ENCODE assay signal across 1 cellular context in the genomic region with DNA sequence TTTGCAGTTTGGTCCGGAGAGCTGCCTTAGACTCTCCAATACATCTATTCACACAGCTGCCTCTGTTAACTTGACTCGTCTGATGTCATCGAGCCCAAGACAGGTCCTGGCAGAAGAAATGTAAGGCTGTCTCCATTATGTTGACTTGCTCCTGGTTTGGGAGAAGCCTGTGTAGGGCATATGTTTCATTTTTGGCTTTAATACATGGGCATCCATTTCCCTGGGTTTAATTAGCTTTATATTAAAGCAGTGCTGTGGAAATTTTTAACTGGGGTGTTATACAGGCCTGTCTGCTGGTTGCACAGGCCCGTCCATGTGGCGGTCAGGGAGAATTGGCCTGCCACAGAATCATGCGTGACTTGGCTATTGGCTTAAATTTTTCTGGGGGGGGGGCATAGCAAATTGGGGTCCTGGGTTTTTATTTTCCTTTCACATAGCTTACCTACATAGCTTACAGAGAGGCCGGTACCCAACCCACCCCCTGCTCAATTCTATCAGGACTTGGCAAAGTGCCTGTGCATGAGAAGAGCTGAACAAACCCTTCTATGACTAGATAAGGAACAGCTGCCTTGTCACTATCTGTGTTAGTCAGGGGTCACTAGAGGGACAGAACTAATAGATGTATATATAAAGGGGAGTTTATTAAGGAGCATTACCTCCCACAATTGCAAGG.
TF ChIP-seq lines count a peak whose summit lies in the region.

No MANE protein-coding gene starts in this region.

TF ChIP-seq in K562, 482 proteins besides CTCF, POLR2A, EP300 and RAD21 (continued from another document and continues in another):
- TF ChIP-seq, protein P1, sequence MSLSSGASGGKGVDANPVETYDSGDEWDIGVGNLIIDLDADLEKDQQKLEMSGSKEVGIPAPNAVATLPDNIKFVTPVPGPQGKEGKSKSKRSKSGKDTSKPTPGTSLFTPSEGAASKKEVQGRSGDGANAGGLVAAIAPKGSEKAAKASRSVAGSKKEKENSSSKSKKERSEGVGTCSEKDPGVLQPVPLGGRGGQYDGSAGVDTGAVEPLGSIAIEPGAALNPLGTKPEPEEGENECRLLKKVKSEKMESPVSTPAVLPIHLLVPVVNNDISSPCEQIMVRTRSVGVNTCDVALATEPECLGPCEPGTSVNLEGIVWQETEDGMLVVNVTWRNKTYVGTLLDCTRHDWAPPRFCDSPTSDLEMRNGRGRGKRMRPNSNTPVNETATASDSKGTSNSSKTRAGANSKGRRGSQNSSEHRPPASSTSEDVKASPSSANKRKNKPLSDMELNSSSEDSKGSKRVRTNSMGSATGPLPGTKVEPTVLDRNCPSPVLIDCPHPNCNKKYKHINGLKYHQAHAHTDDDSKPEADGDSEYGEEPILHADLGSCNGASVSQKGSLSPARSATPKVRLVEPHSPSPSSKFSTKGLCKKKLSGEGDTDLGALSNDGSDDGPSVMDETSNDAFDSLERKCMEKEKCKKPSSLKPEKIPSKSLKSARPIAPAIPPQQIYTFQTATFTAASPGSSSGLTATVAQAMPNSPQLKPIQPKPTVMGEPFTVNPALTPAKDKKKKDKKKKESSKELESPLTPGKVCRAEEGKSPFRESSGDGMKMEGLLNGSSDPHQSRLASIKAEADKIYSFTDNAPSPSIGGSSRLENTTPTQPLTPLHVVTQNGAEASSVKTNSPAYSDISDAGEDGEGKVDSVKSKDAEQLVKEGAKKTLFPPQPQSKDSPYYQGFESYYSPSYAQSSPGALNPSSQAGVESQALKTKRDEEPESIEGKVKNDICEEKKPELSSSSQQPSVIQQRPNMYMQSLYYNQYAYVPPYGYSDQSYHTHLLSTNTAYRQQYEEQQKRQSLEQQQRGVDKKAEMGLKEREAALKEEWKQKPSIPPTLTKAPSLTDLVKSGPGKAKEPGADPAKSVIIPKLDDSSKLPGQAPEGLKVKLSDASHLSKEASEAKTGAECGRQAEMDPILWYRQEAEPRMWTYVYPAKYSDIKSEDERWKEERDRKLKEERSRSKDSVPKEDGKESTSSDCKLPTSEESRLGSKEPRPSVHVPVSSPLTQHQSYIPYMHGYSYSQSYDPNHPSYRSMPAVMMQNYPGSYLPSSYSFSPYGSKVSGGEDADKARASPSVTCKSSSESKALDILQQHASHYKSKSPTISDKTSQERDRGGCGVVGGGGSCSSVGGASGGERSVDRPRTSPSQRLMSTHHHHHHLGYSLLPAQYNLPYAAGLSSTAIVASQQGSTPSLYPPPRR (CRISPR knock-in tag; IDR thresholded peaks at IDR 0.05; ENCODE audit: borderline replicate concordance) = no peak
- TF ChIP-seq EZH2 (IDR thresholded peaks at IDR 0.05; ENCODE audit: borderline replicate concordance, low read depth, low read length) = no peak
- TF ChIP-seq ZZZ3 (IDR thresholded peaks at IDR 0.05) = no peak
- TF ChIP-seq, protein P2, sequence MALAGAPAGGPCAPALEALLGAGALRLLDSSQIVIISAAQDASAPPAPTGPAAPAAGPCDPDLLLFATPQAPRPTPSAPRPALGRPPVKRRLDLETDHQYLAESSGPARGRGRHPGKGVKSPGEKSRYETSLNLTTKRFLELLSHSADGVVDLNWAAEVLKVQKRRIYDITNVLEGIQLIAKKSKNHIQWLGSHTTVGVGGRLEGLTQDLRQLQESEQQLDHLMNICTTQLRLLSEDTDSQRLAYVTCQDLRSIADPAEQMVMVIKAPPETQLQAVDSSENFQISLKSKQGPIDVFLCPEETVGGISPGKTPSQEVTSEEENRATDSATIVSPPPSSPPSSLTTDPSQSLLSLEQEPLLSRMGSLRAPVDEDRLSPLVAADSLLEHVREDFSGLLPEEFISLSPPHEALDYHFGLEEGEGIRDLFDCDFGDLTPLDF (CRISPR knock-in tag; IDR thresholded peaks at IDR 0.05) = no peak
- TF ChIP-seq PCBP1 (IDR thresholded peaks at IDR 0.05; ENCODE audit: low read depth, low read length, poor library complexity, severe bottlenecking) = no peak
- no peak for TF ChIP-seq NR3C1 (CRISPR knock-in tag; IDR thresholded peaks at IDR 0.05)
- no peak for TF ChIP-seq TGIF2 (CRISPR knock-in tag; IDR thresholded peaks at IDR 0.05)
- no peak for TF ChIP-seq ADNP (tag; IDR thresholded peaks at IDR 0.05)
- TF ChIP-seq ZNF408 (CRISPR knock-in tag; IDR thresholded peaks at IDR 0.05; ENCODE audit: low read depth) = no peak
- no peak for TF ChIP-seq MYBL2 (IDR thresholded peaks at IDR 0.05; ENCODE audit: low read depth)
- no peak for TF ChIP-seq MYBL2 (CRISPR knock-in tag; IDR thresholded peaks at IDR 0.05; ENCODE audit: borderline replicate concordance)
- TF ChIP-seq, protein P3, sequence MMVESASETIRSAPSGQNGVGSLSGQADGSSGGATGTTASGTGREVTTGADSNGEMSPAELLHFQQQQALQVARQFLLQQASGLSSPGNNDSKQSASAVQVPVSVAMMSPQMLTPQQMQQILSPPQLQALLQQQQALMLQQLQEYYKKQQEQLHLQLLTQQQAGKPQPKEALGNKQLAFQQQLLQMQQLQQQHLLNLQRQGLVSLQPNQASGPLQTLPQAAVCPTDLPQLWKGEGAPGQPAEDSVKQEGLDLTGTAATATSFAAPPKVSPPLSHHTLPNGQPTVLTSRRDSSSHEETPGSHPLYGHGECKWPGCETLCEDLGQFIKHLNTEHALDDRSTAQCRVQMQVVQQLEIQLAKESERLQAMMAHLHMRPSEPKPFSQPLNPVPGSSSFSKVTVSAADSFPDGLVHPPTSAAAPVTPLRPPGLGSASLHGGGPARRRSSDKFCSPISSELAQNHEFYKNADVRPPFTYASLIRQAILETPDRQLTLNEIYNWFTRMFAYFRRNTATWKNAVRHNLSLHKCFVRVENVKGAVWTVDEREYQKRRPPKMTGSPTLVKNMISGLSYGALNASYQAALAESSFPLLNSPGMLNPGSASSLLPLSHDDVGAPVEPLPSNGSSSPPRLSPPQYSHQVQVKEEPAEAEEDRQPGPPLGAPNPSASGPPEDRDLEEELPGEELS (CRISPR knock-in tag; IDR thresholded peaks at IDR 0.05; ENCODE audit: borderline replicate concordance) = no peak
- TF ChIP-seq, protein P4, sequence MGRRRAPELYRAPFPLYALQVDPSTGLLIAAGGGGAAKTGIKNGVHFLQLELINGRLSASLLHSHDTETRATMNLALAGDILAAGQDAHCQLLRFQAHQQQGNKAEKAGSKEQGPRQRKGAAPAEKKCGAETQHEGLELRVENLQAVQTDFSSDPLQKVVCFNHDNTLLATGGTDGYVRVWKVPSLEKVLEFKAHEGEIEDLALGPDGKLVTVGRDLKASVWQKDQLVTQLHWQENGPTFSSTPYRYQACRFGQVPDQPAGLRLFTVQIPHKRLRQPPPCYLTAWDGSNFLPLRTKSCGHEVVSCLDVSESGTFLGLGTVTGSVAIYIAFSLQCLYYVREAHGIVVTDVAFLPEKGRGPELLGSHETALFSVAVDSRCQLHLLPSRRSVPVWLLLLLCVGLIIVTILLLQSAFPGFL (CRISPR knock-in tag; IDR thresholded peaks at IDR 0.05) = no peak
- TF ChIP-seq PHF8 (IDR thresholded peaks at IDR 0.05; ENCODE audit: borderline replicate concordance, low read length) = no peak
- TF ChIP-seq HDAC2 (IDR thresholded peaks at IDR 0.05) = peak; percentile 35; the same call in 1 of the 2 replicates
- TF ChIP-seq ZNF23 (CRISPR knock-in tag; IDR thresholded peaks at IDR 0.05) = no peak
- no peak for TF ChIP-seq POLR2G (IDR thresholded peaks at IDR 0.05; ENCODE audit: low read depth, low read length)
- TF ChIP-seq KDM4B (IDR thresholded peaks at IDR 0.05; ENCODE audit: borderline replicate concordance in 2 of 2, low read depth in 1 of 2) = no peak
- TF ChIP-seq YBX1 (IDR thresholded peaks at IDR 0.05) = no peak
- TF ChIP-seq ZFP1 (CRISPR knock-in tag; IDR thresholded peaks at IDR 0.05) = no peak
- TF ChIP-seq ZNF76 (CRISPR knock-in tag; IDR thresholded peaks at IDR 0.05; ENCODE audit: borderline replicate concordance) = no peak
- no peak for TF ChIP-seq ATF1 (CRISPR knock-in tag; IDR thresholded peaks at IDR 0.05)
- peak; percentile 80 for TF ChIP-seq ATF1 (tag; IDR thresholded peaks at IDR 0.05)
- no peak for TF ChIP-seq ZKSCAN3 (CRISPR knock-in tag; IDR thresholded peaks at IDR 0.05)
- TF ChIP-seq PML (IDR thresholded peaks at IDR 0.05; ENCODE audit: low read length) = 0 out of 2 replicates have a peak, but pooled peaks have one; percentile 29
- TF ChIP-seq, protein P5, sequence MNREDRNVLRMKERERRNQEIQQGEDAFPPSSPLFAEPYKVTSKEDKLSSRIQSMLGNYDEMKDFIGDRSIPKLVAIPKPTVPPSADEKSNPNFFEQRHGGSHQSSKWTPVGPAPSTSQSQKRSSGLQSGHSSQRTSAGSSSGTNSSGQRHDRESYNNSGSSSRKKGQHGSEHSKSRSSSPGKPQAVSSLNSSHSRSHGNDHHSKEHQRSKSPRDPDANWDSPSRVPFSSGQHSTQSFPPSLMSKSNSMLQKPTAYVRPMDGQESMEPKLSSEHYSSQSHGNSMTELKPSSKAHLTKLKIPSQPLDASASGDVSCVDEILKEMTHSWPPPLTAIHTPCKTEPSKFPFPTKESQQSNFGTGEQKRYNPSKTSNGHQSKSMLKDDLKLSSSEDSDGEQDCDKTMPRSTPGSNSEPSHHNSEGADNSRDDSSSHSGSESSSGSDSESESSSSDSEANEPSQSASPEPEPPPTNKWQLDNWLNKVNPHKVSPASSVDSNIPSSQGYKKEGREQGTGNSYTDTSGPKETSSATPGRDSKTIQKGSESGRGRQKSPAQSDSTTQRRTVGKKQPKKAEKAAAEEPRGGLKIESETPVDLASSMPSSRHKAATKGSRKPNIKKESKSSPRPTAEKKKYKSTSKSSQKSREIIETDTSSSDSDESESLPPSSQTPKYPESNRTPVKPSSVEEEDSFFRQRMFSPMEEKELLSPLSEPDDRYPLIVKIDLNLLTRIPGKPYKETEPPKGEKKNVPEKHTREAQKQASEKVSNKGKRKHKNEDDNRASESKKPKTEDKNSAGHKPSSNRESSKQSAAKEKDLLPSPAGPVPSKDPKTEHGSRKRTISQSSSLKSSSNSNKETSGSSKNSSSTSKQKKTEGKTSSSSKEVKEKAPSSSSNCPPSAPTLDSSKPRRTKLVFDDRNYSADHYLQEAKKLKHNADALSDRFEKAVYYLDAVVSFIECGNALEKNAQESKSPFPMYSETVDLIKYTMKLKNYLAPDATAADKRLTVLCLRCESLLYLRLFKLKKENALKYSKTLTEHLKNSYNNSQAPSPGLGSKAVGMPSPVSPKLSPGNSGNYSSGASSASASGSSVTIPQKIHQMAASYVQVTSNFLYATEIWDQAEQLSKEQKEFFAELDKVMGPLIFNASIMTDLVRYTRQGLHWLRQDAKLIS (CRISPR knock-in tag; IDR thresholded peaks at IDR 0.05) = no peak
- no peak for TF ChIP-seq BRCA1 (IDR thresholded peaks at IDR 0.05)
- TF ChIP-seq BRCA1 (CRISPR knock-in tag; IDR thresholded peaks at IDR 0.05) = no peak
- TF ChIP-seq MAFF (IDR thresholded peaks at IDR 0.05; ENCODE audit: low read length) = no peak
- TF ChIP-seq ZSCAN32 (CRISPR knock-in tag; IDR thresholded peaks at IDR 0.05) = no peak
- TF ChIP-seq TOE1 (IDR thresholded peaks at IDR 0.05; ENCODE audit: borderline replicate concordance) = no peak
- TF ChIP-seq TOE1 (CRISPR knock-in tag; IDR thresholded peaks at IDR 0.05; ENCODE audit: borderline replicate concordance, low read depth) = no peak
- no peak for TF ChIP-seq GTF2F1 (IDR thresholded peaks at IDR 0.05; ENCODE audit: low read depth, low read length)
- TF ChIP-seq TCFL5 (CRISPR knock-in tag; conservative IDR thresholded peaks at IDR 0.05) = no peak
- TF ChIP-seq, protein P6, sequence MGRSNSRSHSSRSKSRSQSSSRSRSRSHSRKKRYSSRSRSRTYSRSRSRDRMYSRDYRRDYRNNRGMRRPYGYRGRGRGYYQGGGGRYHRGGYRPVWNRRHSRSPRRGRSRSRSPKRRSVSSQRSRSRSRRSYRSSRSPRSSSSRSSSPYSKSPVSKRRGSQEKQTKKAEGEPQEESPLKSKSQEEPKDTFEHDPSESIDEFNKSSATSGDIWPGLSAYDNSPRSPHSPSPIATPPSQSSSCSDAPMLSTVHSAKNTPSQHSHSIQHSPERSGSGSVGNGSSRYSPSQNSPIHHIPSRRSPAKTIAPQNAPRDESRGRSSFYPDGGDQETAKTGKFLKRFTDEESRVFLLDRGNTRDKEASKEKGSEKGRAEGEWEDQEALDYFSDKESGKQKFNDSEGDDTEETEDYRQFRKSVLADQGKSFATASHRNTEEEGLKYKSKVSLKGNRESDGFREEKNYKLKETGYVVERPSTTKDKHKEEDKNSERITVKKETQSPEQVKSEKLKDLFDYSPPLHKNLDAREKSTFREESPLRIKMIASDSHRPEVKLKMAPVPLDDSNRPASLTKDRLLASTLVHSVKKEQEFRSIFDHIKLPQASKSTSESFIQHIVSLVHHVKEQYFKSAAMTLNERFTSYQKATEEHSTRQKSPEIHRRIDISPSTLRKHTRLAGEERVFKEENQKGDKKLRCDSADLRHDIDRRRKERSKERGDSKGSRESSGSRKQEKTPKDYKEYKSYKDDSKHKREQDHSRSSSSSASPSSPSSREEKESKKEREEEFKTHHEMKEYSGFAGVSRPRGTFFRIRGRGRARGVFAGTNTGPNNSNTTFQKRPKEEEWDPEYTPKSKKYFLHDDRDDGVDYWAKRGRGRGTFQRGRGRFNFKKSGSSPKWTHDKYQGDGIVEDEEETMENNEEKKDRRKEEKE (IDR thresholded peaks at IDR 0.05; ENCODE audit: borderline replicate concordance in 1 of 2, control insufficient read depth in 1 of 2, low read depth in 2 of 2, low read length in 1 of 2) = no peak
- TF ChIP-seq, protein P7, sequence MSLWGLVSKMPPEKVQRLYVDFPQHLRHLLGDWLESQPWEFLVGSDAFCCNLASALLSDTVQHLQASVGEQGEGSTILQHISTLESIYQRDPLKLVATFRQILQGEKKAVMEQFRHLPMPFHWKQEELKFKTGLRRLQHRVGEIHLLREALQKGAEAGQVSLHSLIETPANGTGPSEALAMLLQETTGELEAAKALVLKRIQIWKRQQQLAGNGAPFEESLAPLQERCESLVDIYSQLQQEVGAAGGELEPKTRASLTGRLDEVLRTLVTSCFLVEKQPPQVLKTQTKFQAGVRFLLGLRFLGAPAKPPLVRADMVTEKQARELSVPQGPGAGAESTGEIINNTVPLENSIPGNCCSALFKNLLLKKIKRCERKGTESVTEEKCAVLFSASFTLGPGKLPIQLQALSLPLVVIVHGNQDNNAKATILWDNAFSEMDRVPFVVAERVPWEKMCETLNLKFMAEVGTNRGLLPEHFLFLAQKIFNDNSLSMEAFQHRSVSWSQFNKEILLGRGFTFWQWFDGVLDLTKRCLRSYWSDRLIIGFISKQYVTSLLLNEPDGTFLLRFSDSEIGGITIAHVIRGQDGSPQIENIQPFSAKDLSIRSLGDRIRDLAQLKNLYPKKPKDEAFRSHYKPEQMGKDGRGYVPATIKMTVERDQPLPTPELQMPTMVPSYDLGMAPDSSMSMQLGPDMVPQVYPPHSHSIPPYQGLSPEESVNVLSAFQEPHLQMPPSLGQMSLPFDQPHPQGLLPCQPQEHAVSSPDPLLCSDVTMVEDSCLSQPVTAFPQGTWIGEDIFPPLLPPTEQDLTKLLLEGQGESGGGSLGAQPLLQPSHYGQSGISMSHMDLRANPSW (CRISPR knock-in tag; IDR thresholded peaks at IDR 0.05) = no peak
- TF ChIP-seq LEF1 (IDR thresholded peaks at IDR 0.05) = peak; percentile 47; the same call in 1 of the 2 replicates
- TF ChIP-seq RBM14 (IDR thresholded peaks at IDR 0.05; ENCODE audit: borderline replicate concordance, insufficient read depth, low read depth, low read length) = no peak
- TF ChIP-seq, protein P8, sequence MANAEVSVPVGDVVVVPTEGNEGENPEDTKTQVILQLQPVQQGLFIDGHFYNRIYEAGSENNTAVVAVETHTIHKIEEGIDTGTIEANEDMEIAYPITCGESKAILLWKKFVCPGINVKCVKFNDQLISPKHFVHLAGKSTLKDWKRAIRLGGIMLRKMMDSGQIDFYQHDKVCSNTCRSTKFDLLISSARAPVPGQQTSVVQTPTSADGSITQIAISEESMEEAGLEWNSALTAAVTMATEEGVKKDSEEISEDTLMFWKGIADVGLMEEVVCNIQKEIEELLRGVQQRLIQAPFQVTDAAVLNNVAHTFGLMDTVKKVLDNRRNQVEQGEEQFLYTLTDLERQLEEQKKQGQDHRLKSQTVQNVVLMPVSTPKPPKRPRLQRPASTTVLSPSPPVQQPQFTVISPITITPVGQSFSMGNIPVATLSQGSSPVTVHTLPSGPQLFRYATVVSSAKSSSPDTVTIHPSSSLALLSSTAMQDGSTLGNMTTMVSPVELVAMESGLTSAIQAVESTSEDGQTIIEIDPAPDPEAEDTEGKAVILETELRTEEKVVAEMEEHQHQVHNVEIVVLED (CRISPR knock-in tag; IDR thresholded peaks at IDR 0.05) = no peak
